Comparison of ENCODE assay signal across 1 cellular context in genomic region chr5:170497311-170498038, GRCh38.
TF ChIP-seq lines count a peak whose summit lies in the region.

No MANE protein-coding gene starts in this region.

TF ChIP-seq in HepG2, 621 proteins besides CTCF, POLR2A, EP300 and RAD21 (continued from another document):
- TF ChIP-seq CEBPZ (IDR thresholded peaks at IDR 0.05; ENCODE audit: low read length), result no peak
- no peak for TF ChIP-seq YEATS4 (CRISPR knock-in tag; IDR thresholded peaks at IDR 0.05; ENCODE audit: borderline replicate concordance)
- TF ChIP-seq NCOA5 (CRISPR knock-in tag; IDR thresholded peaks at IDR 0.05), result no peak
- no peak for TF ChIP-seq PCBP2 (optimal IDR thresholded peaks at IDR 0.05; ENCODE audit: low read depth, low read length, poor library complexity, severe bottlenecking)
- no peak for TF ChIP-seq ZGPAT (CRISPR knock-in tag; IDR thresholded peaks at IDR 0.05)
- no peak for TF ChIP-seq GTF2F1 (IDR thresholded peaks at IDR 0.05; ENCODE audit: low read length)
- no peak for TF ChIP-seq ZFAT (CRISPR knock-in tag; conservative IDR thresholded peaks at IDR 0.05)
- TF ChIP-seq ZNF34 (CRISPR knock-in tag; IDR thresholded peaks at IDR 0.05; ENCODE audit: borderline replicate concordance), result no peak
- TF ChIP-seq ZNF256 (CRISPR knock-in tag; conservative IDR thresholded peaks at IDR 0.05), result no peak
- no peak for TF ChIP-seq ZNF362 (CRISPR knock-in tag; IDR thresholded peaks at IDR 0.05; ENCODE audit: borderline replicate concordance)
- TF ChIP-seq ZZZ3 (CRISPR knock-in tag; IDR thresholded peaks at IDR 0.05; ENCODE audit: borderline replicate concordance), result no peak
- no peak for TF ChIP-seq TOE1 (CRISPR knock-in tag; IDR thresholded peaks at IDR 0.05)
- TF ChIP-seq PAF1 (CRISPR knock-in tag; IDR thresholded peaks at IDR 0.05), result no peak
- no peak for TF ChIP-seq RARA (CRISPR knock-in tag; IDR thresholded peaks at IDR 0.05)
- TF ChIP-seq JDP2 (CRISPR knock-in tag; IDR thresholded peaks at IDR 0.05; ENCODE audit: borderline replicate concordance), result no peak
